33 cellular contexts compared by ENCODE assay signal in genomic region chr7:94335586-94335985, GRCh38. TPM values are rescaled to one million over a fixed set of nuclear protein-coding genes. Genes with fewer than 3 reads are reported as not detected.
DNase-seq lines count a peak whose midpoint lies in the region; ATAC-seq, FAIRE-seq and TF ChIP-seq lines count a peak whose summit lies in the region.
"Had no signal": no experiment of that assay in that cellular context is flagged by ENCODE, and none has a peak within 500 bp of the region (broad histone marks: within the 10 kb centered on the region; RNA-seq: fewer than 3 reads in every experiment).

No MANE protein-coding gene starts in this region.

- H3K4me3 ChIP-seq in RWPE2 (ENCODE audit: severe bottlenecking) (no peak overlapping the region), keratinocyte (ENCODE audit: control insufficient read depth in 2 of 3, extremely low read depth in 1 of 3, insufficient read depth in 2 of 3, low read depth in 1 of 3, low read length in 3 of 3) (peak overlapping the region in 1 of 3 experiments; percentile 14), upper lobe of left lung (no peak overlapping the region)
- H3K4me3 ChIP-seq: A549, Peyer's patch, right atrium auricular region, SJCRH30 had no signal

- H3K27me3 ChIP-seq in RWPE2 (ENCODE audit: insufficient read depth, poor library complexity, severe bottlenecking) (no peaks in the 10 kb centered on the region), keratinocyte (ENCODE audit: control insufficient read depth, extremely low read depth, insufficient read depth, low read length) (no peaks in the 10 kb centered on the region), upper lobe of left lung (no peaks in the 10 kb centered on the region)
- H3K27me3 ChIP-seq: BE2C, neutrophil, Peyer's patch, right atrium auricular region, SJCRH30 had no signal

- no peak for TF ChIP-seq EP300 in upper lobe of left lung (IDR thresholded peaks at IDR 0.05)

- dilution Hi-C loops in keratinocyte (cut with MboI; ENCODE audit: extremely low pct_ligation_motif_present, low sequenced_read_pairs): no loop called here

- no peaks in the 10 kb centered on the region for H3K36me3 ChIP-seq in RWPE2 (ENCODE audit: low read depth)
- H3K36me3 ChIP-seq in keratinocyte (ENCODE audit: control insufficient read depth in 2 of 2, extremely low read depth in 1 of 2, insufficient read depth in 2 of 2, low read length in 2 of 2): no peaks in the 10 kb centered on the region
- no peaks in the 10 kb centered on the region for H3K36me3 ChIP-seq in upper lobe of left lung
- H3K36me3 ChIP-seq: BE2C, neutrophil, Peyer's patch, right atrium auricular region, SJCRH30 had no signal

- peak; percentile 91 for FAIRE-seq in keratinocyte (lab: Jason Lieb, UNC)
- FAIRE-seq: A549, GM12892, kidney had no signal

- DNase-seq in AG20443 (ENCODE audit: low spot score) (peak; percentile 21), HT1080 (ENCODE audit: low read depth) (peak; percentile 43), RWPE2 (ENCODE audit: low spot score) (no peak), keratinocyte (ENCODE audit: low read depth, low spot score) (peak; percentile 69), upper lobe of left lung (no peak), anterior cingulate cortex (lab: John Stamatoyannopoulos, UW) (no peak), NCI-H2081 (lab: John Stamatoyannopoulos, UW) (no peak)
- DNase-seq: activated CD4-positive, alpha-beta T cell treated with anti-CD3 and anti-CD28 coated beads, Interleukin-2, amount 10 ng/mL, durations not matched to agents 24 days and 14 days; activated effector memory CD4-positive, alpha-beta T cell treated with anti-CD3 and anti-CD28 coated beads, Interleukin-2, amount 50 U/mL, for 16 hours; aorta; BE2C; CD8-positive, alpha-beta T cell; cortex of kidney; DMS153; H9; Kasumi-1; kidney; midbrain; naive thymus-derived CD4-positive, alpha-beta T cell; NCI-H1092 treated with DMSO at 0.1 percent for 48 hours; NCI-H1694 treated with DMSO at 0.1 percent for 48 hours; NCI-H510A; Peyer's patch; posterior cingulate gyrus; stimulated activated CD4-positive, alpha-beta T cell treated with anti-CD3 and anti-CD28 coated beads, Interleukin-2, amount 100 ng/mL, for 24 hours; stimulated activated naive CD8-positive, alpha-beta T cell treated with anti-CD3 and anti-CD28 coated beads, Interleukin-15, Interleukin-2, amounts not matched to agents 100 U/mL and 50 U/mL, for 24 hours had no signal

- ATAC-seq in RWPE2 (ENCODE audit: low read depth): peak; percentile 96
- ATAC-seq in upper lobe of left lung (ENCODE audit: low FRiP score in 2 of 2): no peak
- ATAC-seq in HG02884 (IDR thresholded peaks at IDR 0.05; ENCODE audit: unreplicated experiment): no peak
- ATAC-seq: A549; CD8-positive, alpha-beta T cell; esophagus mucosa; naive thymus-derived CD4-positive, alpha-beta T cell; stimulated activated naive CD8-positive, alpha-beta T cell treated with anti-CD3 and anti-CD28 coated beads, Interleukin-15, Interleukin-2, amounts not matched to agents 100 U/mL and 50 U/mL, for 24 hours had no signal

- no peak overlapping the region for H3K9ac ChIP-seq in keratinocyte (ENCODE audit: control insufficient read depth, extremely low read depth, insufficient read depth, low read length)

- H3K4me1 ChIP-seq in RWPE2 (ENCODE audit: insufficient read depth, poor library complexity, severe bottlenecking) (peaks cover 18% of the 10 kb centered on the region), keratinocyte (ENCODE audit: control insufficient read depth, extremely low read depth, insufficient read depth, low read length) (peaks cover 21% of the 10 kb centered on the region), upper lobe of left lung (no peaks in the 10 kb centered on the region)
- H3K4me1 ChIP-seq: A549, BE2C, Peyer's patch, right atrium auricular region had no signal

- H4K20me1 ChIP-seq in keratinocyte (ENCODE audit: control insufficient read depth, extremely low read depth, insufficient read depth, low read length): no peaks in the 10 kb centered on the region

- no peak overlapping the region for H2AFZ ChIP-seq in keratinocyte (ENCODE audit: control insufficient read depth, low read length)

- H3K9me3 ChIP-seq in RWPE2 (ENCODE audit: severe bottlenecking) (no peaks in the 10 kb centered on the region), keratinocyte (ENCODE audit: control insufficient read depth, low read depth, low read length) (no peaks in the 10 kb centered on the region), upper lobe of left lung (no peaks in the 10 kb centered on the region)
- H3K9me3 ChIP-seq: A549, BE2C, neutrophil, Peyer's patch, right atrium auricular region, SJCRH30 had no signal

- H3K27ac ChIP-seq in RWPE2 (ENCODE audit: poor library complexity, severe bottlenecking) (peak overlapping the region; percentile 90), keratinocyte (ENCODE audit: control insufficient read depth, insufficient read depth, low read length) (no peak overlapping the region), upper lobe of left lung (no peak overlapping the region)
- H3K27ac ChIP-seq: A549, neutrophil, Peyer's patch, right atrium auricular region, SJCRH30 had no signal

- WGBS in upper lobe of left lung, 2 donors: 83 to 100% methylated on average over 1 of the region's 1 CpG

- no peak for TF ChIP-seq POLR2A in upper lobe of left lung (IDR thresholded peaks at IDR 0.05)

- no peaks in the 10 kb centered on the region for H3K79me2 ChIP-seq in keratinocyte (ENCODE audit: control insufficient read depth, insufficient read depth, low read length)

- H3K9me1 ChIP-seq in keratinocyte (ENCODE audit: control insufficient read depth, extremely low read depth, insufficient read depth, low read length): no peaks in the 10 kb centered on the region

- no peak for TF ChIP-seq CTCF in RWPE2 (IDR thresholded peaks at IDR 0.05; ENCODE audit: poor library complexity, severe bottlenecking)
- no peak for TF ChIP-seq CTCF in keratinocyte (optimal IDR thresholded peaks at IDR 0.05 in 1 of 3, IDR thresholded peaks at IDR 0.05 in 1 of 3, conservative IDR thresholded peaks at IDR 0.05 in 1 of 3; ENCODE audit: extremely low read depth in 1 of 3, insufficient read depth in 2 of 3, low read length in 3 of 3)
- TF ChIP-seq CTCF in upper lobe of left lung (IDR thresholded peaks at IDR 0.05): no peak

- peak overlapping the region; percentile 46 for H3K4me2 ChIP-seq in keratinocyte (ENCODE audit: control insufficient read depth, extremely low read depth, insufficient read depth, low read depth, low read length)
- H3K4me2 ChIP-seq: A549 had no signal

RNA-seq across cellular contexts. Expression of gene COL1A2, which starts 59.1 kb away (rescaled TPM):
- total RNA-seq in HT1080 (2014; rRNA removed; shearing (Covaris generic)): 0.26 and 0.47 TPM in 2 replicates
- polyA plus RNA-seq in HT1080 (2015; cell fraction: cytosol; rRNA removed): 2.5 and 3.2 TPM in 2 replicates
- polyA plus RNA-seq in HT1080 (2015; cell fraction: nucleus; rRNA removed): 18.5 and 22.6 TPM in 2 replicates
- polyA plus RNA-seq in keratinocyte: 0.13 to 0.16 TPM (median 0.14 TPM) in 3 replicates
- not detected for polyA plus RNA-seq in keratinocyte (2011; ENCODE audit: low read depth)
- polyA plus RNA-seq in keratinocyte (2011; cell fraction: cytosol; rRNA removed): 1.3 TPM in 2 replicates
- 0.59 and 1.1 TPM in 2 replicates for polyA plus RNA-seq in keratinocyte (2011; cell fraction: nucleus; rRNA removed)
- 0.14 and 0.26 TPM in 2 replicates for polyA plus RNA-seq in keratinocyte (2012; ENCODE audit: low replicate concordance)
- 0.06 to 3.5 TPM (median 0.49 TPM) in 3 replicates for polyA minus RNA-seq in keratinocyte
- polyA minus RNA-seq in keratinocyte (2011; cell fraction: cytosol; rRNA and poly(A)+ RNA removed): 2.9 TPM
- 0.53 and 0.62 TPM in 2 replicates for polyA minus RNA-seq in keratinocyte (2011; cell fraction: nucleus; rRNA and poly(A)+ RNA removed)
- total RNA-seq in upper lobe of left lung: 100 to 1,000 TPM in 5 of 6 donors, 10 to 100 TPM in 1; 40.0 to 607 (median 204) TPM
- total RNA-seq: CD8-positive, alpha-beta T cell had no signal
- polyA plus RNA-seq: naive thymus-derived CD4-positive, alpha-beta T cell had no signal

Comparison
In these comparisons a context has a peak if more than half of its experiments do, and no peak if none do; other contexts are left out.
1. DNase-seq: peak in AG20443 (single experiment), HT1080 (single experiment) and keratinocyte (single experiment); none in RWPE2 (single experiment), upper lobe of left lung (0 of 2), anterior cingulate cortex (0 of 58) and NCI-H2081 (0 of 2).
2. RNA of gene COL1A2, which starts 59.1 kb away (total RNA-seq): 40.0 to 607 TPM in upper lobe of left lung; 0.26 to 0.47 TPM in HT1080; every median in the first group is over 10 times any median in the second.